ENCODE assay signal across 1 cellular context in genomic region chr15:57251941-57252340, GRCh38.
TF ChIP-seq lines count a peak whose summit lies in the region.

No MANE protein-coding gene starts in this region.

TF ChIP-seq in GM23338, 12 proteins besides CTCF, POLR2A, EP300 and RAD21 (continued from another document):
- TF ChIP-seq EZH2phosphoT487 (IDR thresholded peaks at IDR 0.05; ENCODE audit: unreplicated experiment) (no peak), EZH2 (IDR thresholded peaks at IDR 0.05; ENCODE audit: low read depth, unreplicated experiment) (no peak), ZNF331 (CRISPR knock-in tag; IDR thresholded peaks at IDR 0.05; ENCODE audit: low read depth) (no peak), ZNF114 (CRISPR knock-in tag; IDR thresholded peaks at IDR 0.05) (no peak), STAT1 (IDR thresholded peaks at IDR 0.05; ENCODE audit: unreplicated experiment) (no peak), NANOG (IDR thresholded peaks at IDR 0.05; ENCODE audit: borderline replicate concordance) (no peak), JUNB (IDR thresholded peaks at IDR 0.05; ENCODE audit: unreplicated experiment) (no peak), REST (IDR thresholded peaks at IDR 0.05; ENCODE audit: unreplicated experiment) (no peak)
